ENCODE assay signal across 9 cellular contexts in genomic region chr6:16305246-16305725, GRCh38.
DNase-seq lines count a peak whose midpoint lies in the region; ATAC-seq, FAIRE-seq and TF ChIP-seq lines count a peak whose summit lies in the region.
"Had no signal": no experiment of that assay in that cellular context is flagged by ENCODE, and none has a peak within 500 bp of the region (broad histone marks: within the 10 kb centered on the region; RNA-seq: fewer than 3 reads in every experiment).

No MANE protein-coding gene starts in this region.

- peaks cover 3 to 8% (median 3%) of the 10 kb centered on the region in 3 donors for H3K4me1 Mint-ChIP-seq in CD8-positive, alpha-beta memory T cell

- peak; percentile 88 for DNase-seq in HepG2 (ENCODE audit: low spot score)
- no peak for DNase-seq in NCI-H1092 (lab: John Stamatoyannopoulos, UW)
- DNase-seq in vagina (ENCODE audit: extremely low spot score in 2 of 2): no peak
- no peak for DNase-seq in CD8-positive, alpha-beta memory T cell
- DNase-seq in NCI-H2196 treated with DMSO at 0.1 percent for 48 hours (lab: John Stamatoyannopoulos, UW; ENCODE audit: unreplicated experiment): no peak
- DNase-seq: NCI-H1436 had no signal

- H3K27me3 Mint-ChIP-seq in CD8-positive, alpha-beta memory T cell: no peaks in the 10 kb centered on the region

- intact Hi-C loops in HepG2 (cut with micrococcal nuclease; ENCODE audit: unreplicated experiment) (no loop called here), vagina (cut with DNase I) (no loop called here)

- no peak for TF ChIP-seq RAD21 in HepG2 (CRISPR knock-in tag; IDR thresholded peaks at IDR 0.05)

- TF ChIP-seq POLR2A in HepG2 (IDR thresholded peaks at IDR 0.05; ENCODE audit: insufficient read depth in 1 of 2, low read depth in 2 of 2, low read length in 2 of 2) (no peak), vagina (IDR thresholded peaks at IDR 0.05) (no peak)

- no peaks in the 10 kb centered on the region for H4K20me1 ChIP-seq in HepG2 (ENCODE audit: insufficient read depth, low read length)

- H3K4me3 ChIP-seq in HepG2 (replicated peaks in 1 of 3; ENCODE audit: insufficient read depth in 1 of 3, low read depth in 2 of 3, low read length in 3 of 3): no peak overlapping the region
- no peak overlapping the region for H3K4me3 ChIP-seq in vagina
- H3K4me3 ChIP-seq in CD8-positive, alpha-beta memory T cell (ENCODE audit: low read length): no peak overlapping the region

- peak; percentile 70 for ATAC-seq in GM18858 (IDR thresholded peaks at IDR 0.05; ENCODE audit: unreplicated experiment)
- ATAC-seq in GM21619 (IDR thresholded peaks at IDR 0.05; ENCODE audit: unreplicated experiment): peak; percentile 76
- ATAC-seq in HG03439 (IDR thresholded peaks at IDR 0.05; ENCODE audit: unreplicated experiment): peak; percentile 72
- peak; percentile 87 for ATAC-seq in HepG2

- POLR2A ChIA-PET in HepG2 (lab: Yijun Ruan, JAX): no interaction called here
- POLR2A ChIA-PET in CD8-positive, alpha-beta memory T cell (lab: Charles Lee): no interaction called here

- H3K36me3 ChIP-seq in HepG2 (replicated peaks in 1 of 2; ENCODE audit: control insufficient read depth in 1 of 2, insufficient read depth in 2 of 2, low read length in 2 of 2) (peaks cover 6 to 12% of the 10 kb centered on the region in 2 experiments; a peak in 3 of 5 replicates), vagina (peaks cover 0 to 18% of the 10 kb centered on the region in 2 donors)
- no peaks in the 10 kb centered on the region for H3K36me3 ChIP-seq in CD8-positive, alpha-beta memory T cell (ENCODE audit: insufficient read depth, low read length)

- BruUV-seq in HepG2 (replicated peaks; lab: Mats Ljungman, UMichigan): no TSS peak

- H3K27ac ChIP-seq in HepG2 (ENCODE audit: extremely low read length, insufficient read depth, low read length): peak overlapping the region; percentile 19
- no peak overlapping the region for H3K27ac ChIP-seq in vagina
- no peak overlapping the region for H3K27ac ChIP-seq in CD8-positive, alpha-beta memory T cell (ENCODE audit: low read depth, low read length)

- H3K79me2 ChIP-seq in HepG2 (ENCODE audit: insufficient read depth, low read length): no peaks in the 10 kb centered on the region

- 42% methylated on average over 7 of the region's 7 CpGs for WGBS in HepG2 (ENCODE audit: low lambda C conversion rate)

- H3K27me3 ChIP-seq in HepG2 (ENCODE audit: control insufficient read depth in 1 of 2, insufficient read depth in 2 of 2, low read length in 2 of 2): no peaks in the 10 kb centered on the region
- H3K27me3 ChIP-seq in vagina: no peaks in the 10 kb centered on the region
- H3K27me3 ChIP-seq in CD8-positive, alpha-beta memory T cell (ENCODE audit: insufficient read depth, low read length, poor library complexity, severe bottlenecking): no peaks in the 10 kb centered on the region

- H3K4me3 Mint-ChIP-seq in CD8-positive, alpha-beta memory T cell: no peak overlapping the region

- CTCF ChIA-PET in HepG2 (lab: Yijun Ruan, JAX; ENCODE audit: low intra/inter-chr PET ratio, low total read pairs): no interaction called here
- CTCF ChIA-PET in CD8-positive, alpha-beta memory T cell (lab: Charles Lee): no interaction called here

- TF ChIP-seq CTCF in HepG2 (CRISPR knock-in tag; IDR thresholded peaks at IDR 0.05) (no peak), vagina (IDR thresholded peaks at IDR 0.05) (no peak)

- H3K9me3 ChIP-seq in HepG2 (ENCODE audit: low read length): no peaks in the 10 kb centered on the region
- no peaks in the 10 kb centered on the region for H3K9me3 ChIP-seq in vagina
- no peaks in the 10 kb centered on the region for H3K9me3 ChIP-seq in CD8-positive, alpha-beta memory T cell (ENCODE audit: low read length)

- H3K9ac ChIP-seq in HepG2 (ENCODE audit: insufficient read depth, low read depth, low read length): no peak overlapping the region

- TF ChIP-seq EP300 in HepG2 (IDR thresholded peaks at IDR 0.05; ENCODE audit: low read depth in 2 of 2, low read length in 2 of 2): peak in 1 of 2 experiments; percentile 37; a peak in 1 of 4 replicates
- TF ChIP-seq EP300 in HepG2 (CRISPR knock-in tag; IDR thresholded peaks at IDR 0.05; ENCODE audit: borderline replicate concordance): no peak

- H3K9me3 Mint-ChIP-seq in CD8-positive, alpha-beta memory T cell: no peaks in the 10 kb centered on the region

- H3K4me1 ChIP-seq in HepG2 (ENCODE audit: insufficient read depth, low read length) (peaks cover 38% of the 10 kb centered on the region), vagina (no peaks in the 10 kb centered on the region)
- H3K4me1 ChIP-seq in CD8-positive, alpha-beta memory T cell (ENCODE audit: insufficient read depth, low read length): no peaks in the 10 kb centered on the region

- peak; percentile 82 for FAIRE-seq in HepG2 (lab: Jason Lieb, UNC)

- H3K4me2 ChIP-seq in HepG2 (ENCODE audit: low read depth, low read length): no peak overlapping the region

- in situ Hi-C loops in HepG2 (cut with HindIII; ENCODE audit: extremely low pct_ligation_motif_present, low pct_unique_long_range_greater_than_20kb): no loop called here

- no peak overlapping the region for H3K27ac Mint-ChIP-seq in CD8-positive, alpha-beta memory T cell

- H3K36me3 Mint-ChIP-seq in CD8-positive, alpha-beta memory T cell: peaks cover 4 to 81% (median 22%) of the 10 kb centered on the region in 3 donors

- H2AFZ ChIP-seq in HepG2 (ENCODE audit: low read length): no peak overlapping the region

TF ChIP-seq in HepG2, 621 proteins besides CTCF, POLR2A, EP300 and RAD21 (continues in another document):
- TF ChIP-seq MLX (CRISPR knock-in tag; IDR thresholded peaks at IDR 0.05) (peak; percentile 43; the same call in 1 of the 2 replicates), CHD2 (IDR thresholded peaks at IDR 0.05; ENCODE audit: low read depth, low read length) (no peak), FOXA1 (IDR thresholded peaks at IDR 0.05) (no peak), FOXA1 (CRISPR knock-in tag; IDR thresholded peaks at IDR 0.05) (no peak; the same call in 1 of the 2 replicates), NFE2L1 (CRISPR knock-in tag; IDR thresholded peaks at IDR 0.05; ENCODE audit: borderline replicate concordance) (no peak), RARA (CRISPR knock-in tag; IDR thresholded peaks at IDR 0.05) (peak; percentile 65), ZNF12 (CRISPR knock-in tag; IDR thresholded peaks at IDR 0.05) (no peak), ZFP1 (CRISPR knock-in tag; IDR thresholded peaks at IDR 0.05) (no peak), TEAD3 (CRISPR knock-in tag; optimal IDR thresholded peaks at IDR 0.05; ENCODE audit: borderline replicate concordance) (peak; percentile 40), ZNF331 (CRISPR knock-in tag; IDR thresholded peaks at IDR 0.05) (peak; percentile 44; the same call in 1 of the 2 replicates), ZNF205 (CRISPR knock-in tag; IDR thresholded peaks at IDR 0.05) (0 out of 2 replicates have a peak, but pooled peaks have one; percentile 25), SAP130 (CRISPR knock-in tag; IDR thresholded peaks at IDR 0.05; ENCODE audit: low read depth) (peak; percentile 50), PRDM4 (CRISPR knock-in tag; IDR thresholded peaks at IDR 0.05; ENCODE audit: borderline replicate concordance) (no peak), MAF1 (CRISPR knock-in tag; IDR thresholded peaks at IDR 0.05; ENCODE audit: borderline replicate concordance) (no peak), SIN3A (IDR thresholded peaks at IDR 0.05; ENCODE audit: borderline replicate concordance, low read depth, low read length) (no peak), BCL6 (CRISPR knock-in tag; IDR thresholded peaks at IDR 0.05) (peak; percentile 76), ZBTB10 (CRISPR knock-in tag; IDR thresholded peaks at IDR 0.05; ENCODE audit: borderline replicate concordance) (no peak)
